21 cellular contexts compared by ENCODE assay signal in the genomic region with DNA sequence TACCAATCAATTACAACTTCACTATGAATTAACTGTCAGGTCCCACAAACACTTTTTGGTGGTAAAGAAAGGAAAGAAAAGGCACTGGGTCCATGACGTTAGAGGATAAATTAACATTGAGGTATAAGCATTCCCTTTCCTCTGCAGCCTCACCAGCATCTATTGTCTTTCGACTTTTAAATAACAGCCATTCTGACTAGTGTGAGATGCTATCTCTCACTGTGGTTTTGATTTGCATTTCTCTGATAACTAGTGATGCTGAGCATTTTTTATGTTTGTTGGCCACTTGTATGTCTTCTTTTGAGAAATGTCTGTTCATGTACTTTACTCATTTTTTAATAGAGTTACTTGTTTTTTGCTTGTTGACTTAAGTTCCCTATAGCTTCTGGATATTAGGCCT. TPM values are rescaled to one million over a fixed set of nuclear protein-coding genes. Genes with fewer than 3 reads are reported as not detected.
DNase-seq lines count a peak whose midpoint lies in the region; ATAC-seq, FAIRE-seq and TF ChIP-seq lines count a peak whose summit lies in the region.
"Had no signal": no experiment of that assay in that cellular context is flagged by ENCODE, and none has a peak within 500 bp of the region (broad histone marks: within the 10 kb centered on the region; RNA-seq: fewer than 3 reads in every experiment).

No MANE protein-coding gene starts in this region.

- H3K9me3 ChIP-seq in BLaER1 treated with 17β-estradiol and CSF1 and Interleukin-3, amounts not matched to agents 10 nM and 100 nM (replicated peaks in 1 of 11): peaks cover 24 to 58% (median 56%) of the 10 kb centered on the region in 11 experiments
- H3K9me3 ChIP-seq in HepG2 (ENCODE audit: low read length) (no peaks in the 10 kb centered on the region), thyroid gland (no peaks in the 10 kb centered on the region)
- H3K9me3 ChIP-seq: HAP-1 had no signal

- no peak for TF ChIP-seq EP300 in HepG2 (IDR thresholded peaks at IDR 0.05; ENCODE audit: low read depth in 2 of 2, low read length in 2 of 2)
- TF ChIP-seq EP300 in HepG2 (CRISPR knock-in tag; IDR thresholded peaks at IDR 0.05; ENCODE audit: borderline replicate concordance): no peak

- no peak for TF ChIP-seq RAD21 in HepG2 (CRISPR knock-in tag; IDR thresholded peaks at IDR 0.05)

- TF ChIP-seq CTCF in WTC11 (IDR thresholded peaks at IDR 0.05): no peak
- no peak for TF ChIP-seq CTCF in HepG2 (CRISPR knock-in tag; IDR thresholded peaks at IDR 0.05)
- no peak for TF ChIP-seq CTCF in thyroid gland (IDR thresholded peaks at IDR 0.05)

- H3K27ac Mint-ChIP-seq in WTC11: no peak overlapping the region
- H3K27ac Mint-ChIP-seq: CD14-positive monocyte; CD4-positive, alpha-beta T cell; CD8-positive, alpha-beta memory T cell; HFFc6 had no signal

- H2AFZ ChIP-seq in HepG2 (ENCODE audit: low read length): no peak overlapping the region

- CTCF ChIA-PET in WTC11 (lab: Charles Lee): no interaction called here
- CTCF ChIA-PET in HepG2 (lab: Yijun Ruan, JAX; ENCODE audit: low intra/inter-chr PET ratio, low total read pairs): no interaction called here

- DNase-seq in M059J (ENCODE audit: low read depth) (peak; percentile 30), WTC11 (ENCODE audit: low spot score) (no peak), 8988T (no peak), HepG2 (ENCODE audit: low spot score) (no peak), thyroid gland (no peak), ureter (ENCODE audit: low spot score) (no peak)
- DNase-seq: CD4-positive, alpha-beta T cell; CD8-positive, alpha-beta memory T cell; DMS 273 treated with DMSO at 0.1 percent for 48 hours; DMS79; EL; GDM1; GOT3; HFFc6 had no signal

- H3K27me3 Mint-ChIP-seq in WTC11 (ENCODE audit: low read depth): no peaks in the 10 kb centered on the region

- in situ Hi-C loops in HepG2 (cut with HindIII; ENCODE audit: extremely low pct_ligation_motif_present, low pct_unique_long_range_greater_than_20kb): no loop called here

- TF ChIP-seq POLR2A in HepG2 (IDR thresholded peaks at IDR 0.05; ENCODE audit: insufficient read depth in 1 of 2, low read depth in 2 of 2, low read length in 2 of 2) (no peak), thyroid gland (IDR thresholded peaks at IDR 0.05) (no peak)

- H3K36me3 ChIP-seq in BLaER1 treated with 17β-estradiol and CSF1 and Interleukin-3, amounts not matched to agents 10 nM and 100 nM: peaks cover 0 to 58% (median 51%) of the 10 kb centered on the region in 11 experiments; a peak in 15 of 22 replicates
- H3K36me3 ChIP-seq in HepG2 (replicated peaks in 1 of 2; ENCODE audit: control insufficient read depth in 1 of 2, insufficient read depth in 2 of 2, low read length in 2 of 2): no peaks in the 10 kb centered on the region
- H3K36me3 ChIP-seq in thyroid gland: no peaks in the 10 kb centered on the region
- H3K36me3 ChIP-seq: HAP-1 had no signal

- H3K4me2 ChIP-seq in BLaER1 treated with 17β-estradiol and CSF1 and Interleukin-3, amounts not matched to agents 10 nM and 100 nM: peak overlapping the region in 5 of 11 experiments; percentile 89 to 94 (median 94); a peak in 10 of 22 replicates
- H3K4me2 ChIP-seq in HepG2 (ENCODE audit: low read depth, low read length): no peak overlapping the region

- peak overlapping the region in 1 of 11 experiments; percentile 94; a peak in 1 of 22 replicates for H3K9ac ChIP-seq in BLaER1 treated with 17β-estradiol and CSF1 and Interleukin-3, amounts not matched to agents 10 nM and 100 nM
- no peak overlapping the region for H3K9ac ChIP-seq in HepG2 (ENCODE audit: insufficient read depth, low read depth, low read length)

- H3K9me3 Mint-ChIP-seq in WTC11: peaks cover 4% of the 10 kb centered on the region; the same call in 1 of the 2 replicates
- H3K9me3 Mint-ChIP-seq: CD4-positive, alpha-beta T cell; CD8-positive, alpha-beta memory T cell; HFFc6 had no signal

- BruUV-seq in HepG2 (replicated peaks; lab: Mats Ljungman, UMichigan): no TSS peak

- peak overlapping the region in 8 of 11 experiments; percentile 73 to 95 (median 90); a peak in 13 of 22 replicates for H3K27ac ChIP-seq in BLaER1 treated with 17β-estradiol and CSF1 and Interleukin-3, amounts not matched to agents 10 nM and 100 nM
- H3K27ac ChIP-seq in HepG2 (ENCODE audit: extremely low read length, insufficient read depth, low read length) (no peak overlapping the region), thyroid gland (no peak overlapping the region)

- H3K4me3 ChIP-seq in BLaER1 treated with 17β-estradiol and CSF1 and Interleukin-3, amounts not matched to agents 10 nM and 100 nM: peak overlapping the region in 5 of 10 experiments; percentile 22 to 87 (median 34); a peak in 4 of 20 replicates
- H3K4me3 ChIP-seq in HepG2 (replicated peaks in 1 of 3; ENCODE audit: insufficient read depth in 1 of 3, low read depth in 2 of 3, low read length in 3 of 3) (no peak overlapping the region), thyroid gland (replicated peaks in 1 of 3) (no peak overlapping the region)
- H3K4me3 ChIP-seq: GM12878, HAP-1 had no signal

- H3K36me3 Mint-ChIP-seq in WTC11: no peaks in the 10 kb centered on the region
- H3K36me3 Mint-ChIP-seq: CD14-positive monocyte; CD8-positive, alpha-beta memory T cell had no signal

- H3K4me1 Mint-ChIP-seq in WTC11: peaks cover 8% of the 10 kb centered on the region
- H3K4me1 Mint-ChIP-seq: CD14-positive monocyte; CD8-positive, alpha-beta memory T cell had no signal

- H3K27me3 ChIP-seq in BLaER1 treated with 17β-estradiol and CSF1 and Interleukin-3, amounts not matched to agents 10 nM and 100 nM: no peaks in the 10 kb centered on the region
- H3K27me3 ChIP-seq in HepG2 (ENCODE audit: control insufficient read depth in 1 of 2, insufficient read depth in 2 of 2, low read length in 2 of 2) (no peaks in the 10 kb centered on the region), thyroid gland (no peaks in the 10 kb centered on the region)

- FAIRE-seq in HepG2 (lab: Jason Lieb, UNC): no peak
- FAIRE-seq: D721Med, GM12878, GM19239, H54 had no signal

- intact Hi-C loops in HepG2 (cut with micrococcal nuclease; ENCODE audit: unreplicated experiment): no loop called here
- intact Hi-C loops in thyroid gland (cut with DNase I): no loop called here

- no peaks in the 10 kb centered on the region for H4K20me1 ChIP-seq in BLaER1 treated with 17β-estradiol and CSF1 and Interleukin-3, amounts not matched to agents 10 nM and 100 nM
- H4K20me1 ChIP-seq in HepG2 (ENCODE audit: insufficient read depth, low read length): no peaks in the 10 kb centered on the region

- H3K79me2 ChIP-seq in HepG2 (ENCODE audit: insufficient read depth, low read length): no peaks in the 10 kb centered on the region

- H3K4me3 Mint-ChIP-seq in WTC11: no peak overlapping the region
- H3K4me3 Mint-ChIP-seq: CD14-positive monocyte; CD4-positive, alpha-beta T cell; CD8-positive, alpha-beta memory T cell; HFFc6 had no signal

- POLR2A ChIA-PET in WTC11 (lab: Charles Lee): no interaction called here
- POLR2A ChIA-PET in HepG2 (lab: Yijun Ruan, JAX): no interaction called here

- ATAC-seq in WTC11 (peak; percentile 47; the same call in 1 of the 2 replicates), HepG2 (no peak)
- ATAC-seq: GM12878 had no signal

- 0% methylated on average over 2 of the region's 2 CpGs for whole genome bisulfite sequencing in HepG2 (ENCODE audit: low lambda C conversion rate)
- 78% methylated on average over 2 of the region's 2 CpGs for WGBS in thyroid gland, 2 donors

- H3K4me1 ChIP-seq in BLaER1 treated with 17β-estradiol and CSF1 and Interleukin-3, amounts not matched to agents 10 nM and 100 nM: peaks cover 42 to 62% (median 56%) of the 10 kb centered on the region in 10 experiments
- H3K4me1 ChIP-seq in HepG2 (ENCODE audit: insufficient read depth, low read length) (no peaks in the 10 kb centered on the region), thyroid gland (peaks cover 0 to 23% of the 10 kb centered on the region in 2 donors)
- H3K4me1 ChIP-seq: HAP-1 had no signal

TF ChIP-seq in HepG2, 621 proteins besides CTCF, POLR2A, EP300 and RAD21 (continues in another document):
- TF ChIP-seq HNF4G (IDR thresholded peaks at IDR 0.05; ENCODE audit: borderline replicate concordance, low read depth, low read length) (no peak), HNF4G (CRISPR knock-in tag; IDR thresholded peaks at IDR 0.05; ENCODE audit: borderline replicate concordance, low read depth) (no peak), BORCS8-MEF2B (CRISPR knock-in tag; IDR thresholded peaks at IDR 0.05) (no peak), ZNF207 (IDR thresholded peaks at IDR 0.05; ENCODE audit: borderline replicate concordance) (no peak)

RNA-seq across cellular contexts. Expression of a gene that starts 9.4 kb away (rescaled TPM):
- 0.52 and 4.1 TPM in 2 replicates for total RNA-seq in M059J (2014; rRNA removed; shearing (Covaris generic))
- total RNA-seq in WTC11 (2021) (5.4 to 6.7 TPM (median 5.8 TPM) in 3 replicates), HepG2 (2016; rRNA removed; fragmentation: Illumina TruSeq; extraction: Trizol) (0.15 TPM in 1 of 2 replicates, not detected in the other), thyroid gland (10 to 100 TPM; 34.5 to 81.9 (median 71.1) TPM), ureter (9.6 TPM)
- total RNA-seq in HepG2 (2016; cell fraction: cytosol; rRNA removed; fragmentation: Illumina TruSeq; extraction: Trizol; ENCODE audit: low read depth): 0.35 TPM in 1 of 2 replicates, not detected in the other
- total RNA-seq in HepG2 (2016; cell fraction: insoluble cytoplasmic fraction; rRNA removed; fragmentation: Illumina TruSeq; extraction: Trizol): not detected in 2 replicates
- not detected in 2 replicates for total RNA-seq in HepG2 (2016; cell fraction: membrane; rRNA removed; fragmentation: Illumina TruSeq; extraction: Trizol)
- not detected in 2 replicates for total RNA-seq in HepG2 (2016; cell fraction: nucleus; rRNA removed; fragmentation: Illumina TruSeq; extraction: Trizol)
- polyA plus RNA-seq in HepG2 (2011; rRNA removed): not detected in 2 replicates
- polyA plus RNA-seq in HepG2 (2011; cell fraction: cytosol; rRNA removed): not detected in 2 replicates
- not detected in 2 replicates for polyA plus RNA-seq in HepG2 (2011; cell fraction: nucleus; rRNA removed)
- polyA plus RNA-seq in HepG2 (2012): not detected in 2 replicates
- not detected in 2 replicates for polyA plus RNA-seq in HepG2 (2016; cell fraction: cytosol; fragmentation: Illumina TruSeq; extraction: Trizol; ENCODE audit: low read depth)
- polyA plus RNA-seq in HepG2 (2016; cell fraction: insoluble cytoplasmic fraction; fragmentation: Illumina TruSeq; extraction: Trizol; ENCODE audit: low read depth): not detected in 2 replicates
- not detected in 2 replicates for polyA plus RNA-seq in HepG2 (2016; cell fraction: membrane; fragmentation: Illumina TruSeq; extraction: Trizol; ENCODE audit: low read depth)
- polyA plus RNA-seq in HepG2 (2016; cell fraction: nucleus; fragmentation: Illumina TruSeq; extraction: Trizol; ENCODE audit: insufficient read depth, low read depth): not detected in 2 replicates
- polyA minus RNA-seq in HepG2 (2011; rRNA and poly(A)+ RNA removed; ENCODE audit: low replicate concordance): 0.23 TPM in 1 of 2 replicates, not detected in the other
- polyA minus RNA-seq in HepG2 (2011; cell fraction: cytosol; rRNA and poly(A)+ RNA removed): not detected in 2 replicates
- polyA minus RNA-seq in HepG2 (2011; cell fraction: nucleus; rRNA and poly(A)+ RNA removed): not detected in 2 replicates
- total RNA-seq: GM12878 had no signal
- polyA plus RNA-seq: CD14-positive monocyte; CD8-positive, alpha-beta memory T cell had no signal

Comparison
In these comparisons a context has a peak if more than half of its experiments do, and no peak if none do; other contexts are left out.
1. H3K27ac ChIP-seq: peak in BLaER1 treated with 17β-estradiol and CSF1 and Interleukin-3, amounts not matched to agents 10 nM and 100 nM (8 of 11); none in HepG2 (single experiment) and thyroid gland (0 of 3).